Comparison of ENCODE assay signal across 35 cellular contexts in the genomic region with DNA sequence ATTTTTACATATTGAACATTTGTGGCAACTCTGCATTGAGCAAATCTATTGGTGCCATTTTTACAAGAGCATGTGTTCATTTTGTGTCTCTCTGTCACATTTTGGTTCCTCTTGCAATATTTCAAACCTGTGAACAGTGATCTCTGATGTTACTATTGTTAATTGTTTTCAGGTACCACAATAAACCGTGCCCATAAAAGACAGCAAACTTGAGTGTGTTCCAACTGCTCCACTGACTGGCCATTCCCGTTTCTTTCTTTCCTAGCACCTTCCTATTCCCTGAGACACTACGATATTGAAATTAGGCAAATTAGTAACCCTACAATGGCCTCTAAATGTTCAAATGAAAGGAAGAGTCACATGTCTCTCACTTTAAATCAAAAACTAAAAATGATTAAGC.
"Had no signal": no experiment of that assay in that cellular context is flagged by ENCODE, and none has a peak within 500 bp of the region (broad histone marks: within the 10 kb centered on the region; RNA-seq: fewer than 3 reads in every experiment).

No MANE protein-coding gene starts in this region.

- ATAC-seq: activated CD4-positive, alpha-beta T cell treated with anti-CD3 and anti-CD28 coated beads for 36 hours; activated naive CD8-positive, alpha-beta T cell treated with anti-CD3 and anti-CD28 coated beads, Interleukin-2, amount 50 U/mL, for 24 hours; gastroesophageal sphincter; T-helper 17 cell had no signal

- H3K36me3 ChIP-seq: breast epithelium had no signal

- DNase-seq: activated CD4-positive, alpha-beta memory T cell treated with anti-CD3 and anti-CD28 coated beads for 36 hours; activated CD4-positive, alpha-beta T cell treated with anti-CD3 and anti-CD28 coated beads for 36 hours; activated CD4-positive, alpha-beta T cell treated with anti-CD3 and anti-CD28 coated beads, Interleukin-2, amount 10 ng/mL, durations not matched to agents 24 days and 14 days; activated CD4-positive, CD25-positive, alpha-beta regulatory T cell; activated CD4-positive, CD25-positive, alpha-beta regulatory T cell treated with anti-CD3 and anti-CD28 coated beads, Interleukin-2, amount 50 U/mL, for 72 hours; activated CD8-positive, alpha-beta memory T cell treated with anti-CD3 and anti-CD28 coated beads, Interleukin-2, amount 50 U/mL, for 48 hours; activated effector memory CD4-positive, alpha-beta T cell treated with anti-CD3 and anti-CD28 coated beads, Interleukin-2, amount 50 U/mL, for 16 hours; activated naive CD4-positive, alpha-beta T cell treated with anti-CD3 and anti-CD28 coated beads for 36 hours; activated naive CD8-positive, alpha-beta T cell treated with anti-CD3 and anti-CD28 coated beads for 36 hours; activated naive CD8-positive, alpha-beta T cell treated with anti-CD3 and anti-CD28 coated beads, Interleukin-2, amount 50 U/mL, for 24 hours; activated T-cell treated with anti-CD3 and anti-CD28 coated beads for 4 hours; activated T-cell treated with anti-CD3 and anti-CD28 coated beads, Interleukin-2, amount 50 U/mL, for 24 hours; adrenal gland; amygdala; aorta; central memory CD4-positive, alpha-beta T cell; cerebellar nuclear complex; colonic mucosa; effector CD8-positive, alpha-beta T cell; esophagus squamous epithelium; foreskin melanocyte; T-helper 1 cell; T-helper 17 cell; T1000 had no signal

- H3K9me3 Mint-ChIP-seq: activated CD4-positive, alpha-beta memory T cell treated with anti-CD3 and anti-CD28 coated beads for 36 hours; activated CD4-positive, alpha-beta T cell treated with anti-CD3 and anti-CD28 coated beads, Interleukin-2, amount 10 ng/mL, durations not matched to agents 24 days and 14 days; activated naive CD4-positive, alpha-beta T cell treated with anti-CD3 and anti-CD28 coated beads for 36 hours; activated naive CD4-positive, alpha-beta T cell treated with anti-CD3 and anti-CD28 coated beads, Interleukin-2, amount 50 U/mL, for 24 hours; activated naive CD8-positive, alpha-beta T cell treated with anti-CD3 and anti-CD28 coated beads for 36 hours; activated naive CD8-positive, alpha-beta T cell treated with anti-CD3 and anti-CD28 coated beads, Interleukin-2, amount 50 U/mL, for 24 hours; activated T-cell treated with anti-CD3 and anti-CD28 coated beads, Interleukin-2, amount 50 U/mL, for 24 hours; activated T-helper 1 cell treated with anti-CD3 and anti-CD28 coated beads, Interleukin-12 subunit alpha, Interleukin-12 subunit beta, Interleukin-2, Interleukin-4 antibody, amounts not matched to agents 30 ng/mL and 10 ng/mL and 1 ng/mL, durations not matched to agents 14 hours and 24 hours and 36 hours; activated T-helper 2 cell treated with anti-CD3 and anti-CD28 coated beads, Interferon-gamma antibody, Interleukin-2, Interleukin-4, amounts not matched to agents 10 μg/mL and 5 μg/mL and 100 μg/mL, durations not matched to agents 14 hours and 24 hours and 36 hours had no signal

- H3K4me3 ChIP-seq: adrenal gland, breast epithelium, cardiac muscle cell, colonic mucosa, esophagus squamous epithelium, gastroesophageal sphincter had no signal

- H3K27me3 Mint-ChIP-seq: activated CD4-positive, alpha-beta memory T cell treated with anti-CD3 and anti-CD28 coated beads for 36 hours; activated CD4-positive, alpha-beta T cell treated with anti-CD3 and anti-CD28 coated beads for 36 hours; activated CD4-positive, alpha-beta T cell treated with anti-CD3 and anti-CD28 coated beads, Interleukin-2, amount 10 ng/mL, durations not matched to agents 24 days and 14 days; activated naive CD4-positive, alpha-beta T cell treated with anti-CD3 and anti-CD28 coated beads, Interleukin-2, amount 50 U/mL, for 24 hours; activated naive CD8-positive, alpha-beta T cell treated with anti-CD3 and anti-CD28 coated beads for 36 hours; activated naive CD8-positive, alpha-beta T cell treated with anti-CD3 and anti-CD28 coated beads, Interleukin-2, amount 50 U/mL, for 24 hours; activated T-cell treated with anti-CD3 and anti-CD28 coated beads, Interleukin-2, amount 50 U/mL, for 24 hours; brain; T-helper 17 cell had no signal

- H3K4me3 Mint-ChIP-seq: activated CD4-positive, alpha-beta memory T cell treated with anti-CD3 and anti-CD28 coated beads for 36 hours; activated CD4-positive, alpha-beta T cell treated with anti-CD3 and anti-CD28 coated beads for 36 hours; activated CD4-positive, alpha-beta T cell treated with anti-CD3 and anti-CD28 coated beads, Interleukin-2, amount 10 ng/mL, durations not matched to agents 24 days and 14 days; activated naive CD4-positive, alpha-beta T cell treated with anti-CD3 and anti-CD28 coated beads for 36 hours; activated naive CD4-positive, alpha-beta T cell treated with anti-CD3 and anti-CD28 coated beads, Interleukin-2, amount 50 U/mL, for 24 hours; activated naive CD8-positive, alpha-beta T cell treated with anti-CD3 and anti-CD28 coated beads for 36 hours; activated naive CD8-positive, alpha-beta T cell treated with anti-CD3 and anti-CD28 coated beads, Interleukin-2, amount 50 U/mL, for 24 hours; activated T-cell treated with anti-CD3 and anti-CD28 coated beads, Interleukin-2, amount 50 U/mL, for 24 hours; activated T-helper 1 cell treated with anti-CD3 and anti-CD28 coated beads, Interleukin-12 subunit alpha, Interleukin-12 subunit beta, Interleukin-2, Interleukin-4 antibody, amounts not matched to agents 30 ng/mL and 10 ng/mL and 1 ng/mL, durations not matched to agents 14 hours and 24 hours and 36 hours; brain; T-helper 17 cell; T-helper 2 cell treated with Interferon-gamma antibody and Interleukin-4, amounts not matched to agents 5 μg/mL and 100 μg/mL, for 36 hours had no signal

- H3K4me1 ChIP-seq: breast epithelium, colonic mucosa, esophagus squamous epithelium, gastroesophageal sphincter had no signal

- H3K27ac ChIP-seq: adrenal gland, breast epithelium, cardiac muscle cell, colonic mucosa, epithelial cell of prostate, esophagus squamous epithelium, gastroesophageal sphincter had no signal

- H3K4me1 Mint-ChIP-seq: brain had no signal

- H3K9me3 ChIP-seq: adrenal gland, breast epithelium, colonic mucosa, esophagus squamous epithelium, gastroesophageal sphincter had no signal

- H3K27ac Mint-ChIP-seq: activated CD4-positive, alpha-beta memory T cell treated with anti-CD3 and anti-CD28 coated beads for 36 hours; activated CD4-positive, alpha-beta T cell treated with anti-CD3 and anti-CD28 coated beads for 36 hours; activated CD4-positive, alpha-beta T cell treated with anti-CD3 and anti-CD28 coated beads, Interleukin-2, amount 10 ng/mL, durations not matched to agents 24 days and 14 days; activated naive CD4-positive, alpha-beta T cell treated with anti-CD3 and anti-CD28 coated beads for 36 hours; activated naive CD4-positive, alpha-beta T cell treated with anti-CD3 and anti-CD28 coated beads, Interleukin-2, amount 50 U/mL, for 24 hours; activated naive CD8-positive, alpha-beta T cell treated with anti-CD3 and anti-CD28 coated beads for 36 hours; activated naive CD8-positive, alpha-beta T cell treated with anti-CD3 and anti-CD28 coated beads, Interleukin-2, amount 50 U/mL, for 24 hours; activated T-cell treated with anti-CD3 and anti-CD28 coated beads, Interleukin-2, amount 50 U/mL, for 24 hours; activated T-helper 1 cell treated with anti-CD3 and anti-CD28 coated beads, Interleukin-12 subunit alpha, Interleukin-12 subunit beta, Interleukin-2, Interleukin-4 antibody, amounts not matched to agents 30 ng/mL and 10 ng/mL and 1 ng/mL, durations not matched to agents 14 hours and 24 hours and 36 hours; activated T-helper 2 cell treated with anti-CD3 and anti-CD28 coated beads, Interferon-gamma antibody, Interleukin-2, Interleukin-4, amounts not matched to agents 10 μg/mL and 5 μg/mL and 100 μg/mL, durations not matched to agents 14 hours and 24 hours and 36 hours; brain; T-helper 17 cell; T-helper 2 cell treated with Interferon-gamma antibody and Interleukin-4, amounts not matched to agents 5 μg/mL and 100 μg/mL, for 36 hours had no signal

- FAIRE-seq: endometrium, endothelial cell of umbilical vein had no signal

- H3K27me3 ChIP-seq: adrenal gland, breast epithelium, cardiac muscle cell, colonic mucosa, esophagus squamous epithelium, gastroesophageal sphincter had no signal
